In the genomic region with DNA sequence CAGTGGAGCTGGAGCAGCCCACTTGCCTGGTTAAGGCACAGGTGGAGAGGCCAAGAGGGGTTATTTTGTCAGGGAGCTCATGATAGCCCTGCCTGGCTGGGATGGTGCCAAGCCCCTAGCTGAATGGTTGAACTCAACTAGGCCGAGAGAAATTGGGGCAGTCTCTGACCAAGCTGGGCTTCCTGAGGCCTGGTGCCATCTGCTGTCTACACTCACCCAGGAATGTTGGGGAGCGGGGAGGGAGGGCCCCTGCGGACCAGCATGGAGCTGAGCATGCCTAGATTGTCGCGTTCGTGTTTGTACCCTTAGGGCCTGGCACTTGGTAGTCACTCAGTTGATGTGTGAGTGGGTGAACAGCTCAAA, we compare ENCODE assay signal across 9 cellular contexts. TPM values are rescaled to one million over a fixed set of nuclear protein-coding genes. Genes with fewer than 3 reads are reported as not detected.
DNase-seq lines count a peak whose midpoint lies in the region; ATAC-seq and TF ChIP-seq lines count a peak whose summit lies in the region.
"Had no signal": no experiment of that assay in that cellular context is flagged by ENCODE, and none has a peak within 500 bp of the region (broad histone marks: within the 10 kb centered on the region; RNA-seq: fewer than 3 reads in every experiment).

No MANE protein-coding gene starts in this region.

- dilution Hi-C loops in IMR-90 (cut with HindIII; ENCODE audit: low sequenced_read_pairs, unreplicated experiment) = no loop called here

- H3K4me2 ChIP-seq in IMR-90 (ENCODE audit: low read depth, low read length) = peak overlapping the region; percentile 90

- H3K23ac ChIP-seq in IMR-90 (ENCODE audit: low read depth, low read length) = peak overlapping the region; percentile 85; the same call in 1 of the 2 replicates

- H3K36me3 ChIP-seq in IMR-90 (ENCODE audit: control insufficient read depth, insufficient read depth, low read length) = peaks cover 21% of the 10 kb centered on the region

- no peak overlapping the region for H2BK20ac ChIP-seq in IMR-90 (ENCODE audit: low read depth, low read length)

- H3K14ac ChIP-seq in IMR-90 (replicated peaks; ENCODE audit: low read depth, low read length) = no peak overlapping the region

- peak overlapping the region; percentile 15 for H3K27ac ChIP-seq in IMR-90 (ENCODE audit: insufficient read depth, low read length)
- H3K27ac ChIP-seq in caudate nucleus (ENCODE audit: low read depth, low read length) = no peak overlapping the region

- peaks cover 33% of the 10 kb centered on the region for H4K20me1 ChIP-seq in IMR-90 (ENCODE audit: insufficient read depth, low read length)

- no TSS peak for BruUV-seq in IMR-90 (replicated peaks; lab: Mats Ljungman, UMichigan)

- peak overlapping the region; percentile 5 for H2AFZ ChIP-seq in IMR-90 (replicated peaks; ENCODE audit: low read length, poor library complexity)

- peak overlapping the region; percentile 4; the same call in 1 of the 2 replicates for H3K4ac ChIP-seq in IMR-90 (ENCODE audit: low read depth, low read length)

- peaks cover 10% of the 10 kb centered on the region; the same call in 1 of the 2 replicates for H3K9me1 ChIP-seq in IMR-90 (ENCODE audit: insufficient read depth, low read length)

- no peak overlapping the region for H4K5ac ChIP-seq in IMR-90 (ENCODE audit: low read depth, low read length)

- H4K8ac ChIP-seq in IMR-90 (ENCODE audit: low read depth in 2 of 2, low read length in 2 of 2) = no peak overlapping the region

- CTCF ChIA-PET in IMR-90 (lab: Yijun Ruan, JAX) = no interaction called here

- H3K56ac ChIP-seq in IMR-90 (ENCODE audit: extremely low read depth, insufficient read depth, low read length) = no peak overlapping the region; the same call in 1 of the 2 replicates

- no peak for ATAC-seq in IMR-90 (ENCODE audit: low read depth)
- ATAC-seq in activated CD4-positive, CD25-positive, alpha-beta regulatory T cell treated with anti-CD3 and anti-CD28 coated beads, Interleukin-2, amount 50 U/mL, for 24 hours = no peak

- DNase-seq in AG08395 (ENCODE audit: low spot score) (peak; percentile 36), IMR-90 (peak; percentile 10), cerebellum (ENCODE audit: low spot score) (peak; percentile 62), D341Med (ENCODE audit: low spot score) (no peak), caudate nucleus (lab: John Stamatoyannopoulos, UW) (no peak), medulla oblongata (ENCODE audit: extremely low spot score) (no peak)

- TF ChIP-seq CTCF in IMR-90 (conservative IDR thresholded peaks at IDR 0.05; ENCODE audit: low read depth, low read length) = no peak

- 14% methylated on average over 1 of the region's 6 CpGs; no CpG with 5 or more reads in 1 of the 2 experiments for WGBS in IMR-90 (ENCODE audit: extremely low coverage in 2 of 2, insufficient read length in 1 of 2), 2 experiments

- H3K18ac ChIP-seq in IMR-90 (ENCODE audit: low read depth, low read length) = no peak overlapping the region

- H3K9ac ChIP-seq in IMR-90 (ENCODE audit: low read depth, low read length) = peak overlapping the region; percentile 58

- H2BK5ac ChIP-seq in IMR-90 (ENCODE audit: low read depth, low read length, poor library complexity, severe bottlenecking) = no peak overlapping the region

- peak; percentile 10; the same call in 1 of the 2 replicates for TF ChIP-seq RAD21 in IMR-90 (IDR thresholded peaks at IDR 0.05; ENCODE audit: low read length)

- intact Hi-C loops in IMR-90 (cut with micrococcal nuclease) = loop anchor here (5.0 kb wide), 1 partner anchor 60 kb away; the partner anchor contains the start of genes ARPC4 and TADA3

- H2AK9ac ChIP-seq in IMR-90 (replicated peaks; ENCODE audit: low read depth, low read length, poor library complexity) = peak overlapping the region; percentile 92

- H3K4me1 ChIP-seq in IMR-90 (ENCODE audit: control insufficient read depth, insufficient read depth, low read length) (peaks cover 8% of the 10 kb centered on the region; the same call in 1 of the 2 replicates), mononuclear cell (ENCODE audit: insufficient read depth, low read length) (peaks cover 42% of the 10 kb centered on the region)

- peaks cover 17 to 48% of the 10 kb centered on the region in 2 experiments for H3K79me1 ChIP-seq in IMR-90 (ENCODE audit: low read depth in 1 of 2, low read length in 2 of 2)

- no peak overlapping the region for H2BK120ac ChIP-seq in IMR-90 (ENCODE audit: low read depth, low read length)

- TF ChIP-seq POLR2A in IMR-90 (IDR thresholded peaks at IDR 0.05; ENCODE audit: low read depth, low read length) = no peak

- H3K27me3 ChIP-seq in IMR-90 (ENCODE audit: control insufficient read depth, insufficient read depth, low read length) = no peaks in the 10 kb centered on the region
- no peaks in the 10 kb centered on the region for H3K27me3 ChIP-seq in mononuclear cell (ENCODE audit: insufficient read depth, low read length)
- H3K27me3 ChIP-seq: adrenal gland had no signal

- H3K4me3 ChIP-seq in IMR-90 (ENCODE audit: insufficient read depth, low read depth, low read length) (peak overlapping the region; percentile 94), mononuclear cell (ENCODE audit: low read length) (peak overlapping the region; percentile 83)

- POLR2A ChIA-PET in IMR-90 (lab: Charles Lee; ENCODE audit: unreplicated experiment) = interaction anchor here (1.1 kb wide), 1 partner anchor 16 kb away, joined by 5 read pairs; the partner anchor contains the start of gene OGG1

- no peak overlapping the region for H2BK15ac ChIP-seq in IMR-90 (ENCODE audit: low read depth, low read length)

- in situ Hi-C loops in IMR-90 (cut with MboI; ENCODE audit: low sequenced_read_pairs) = no loop called here

- 0 out of 2 replicates have a peak overlapping the region, but pooled peaks have one; percentile 14 for H2AK5ac ChIP-seq in IMR-90 (ENCODE audit: low read depth, low read length)

- H3K9me3 ChIP-seq in IMR-90 (ENCODE audit: control insufficient read depth, insufficient read depth, low read length) (no peaks in the 10 kb centered on the region), mononuclear cell (ENCODE audit: low read depth, low read length) (no peaks in the 10 kb centered on the region)
- H3K9me3 ChIP-seq: adrenal gland had no signal

- no peak overlapping the region for H4K91ac ChIP-seq in IMR-90 (ENCODE audit: insufficient read depth, low read depth, low read length)

TF ChIP-seq in IMR-90, 13 proteins besides CTCF, POLR2A, EP300 and RAD21:
- TF ChIP-seq FOS (IDR thresholded peaks at IDR 0.05; ENCODE audit: low read depth, low read length) (no peak), MAZ (IDR thresholded peaks at IDR 0.05; ENCODE audit: borderline replicate concordance, low read depth, low read length) (peak; percentile 13; the same call in 1 of the 2 replicates), SMC3 (IDR thresholded peaks at IDR 0.05; ENCODE audit: low read depth, low read length) (peak; percentile 18; the same call in 1 of the 2 replicates), ELK1 (IDR thresholded peaks at IDR 0.05; ENCODE audit: borderline replicate concordance, low read depth, low read length) (no peak)
TF ChIP-seq in IMR-90: peak in this region for 2.

RNA-seq across cellular contexts. Expression of gene BRPF1, which starts 1.2 kb away (rescaled TPM):
- 15.6 and 16.4 TPM in 2 replicates for total RNA-seq in IMR-90 (2012; rRNA removed)
- polyA plus RNA-seq in IMR-90 (2012; rRNA removed) = 13.6 and 15.1 TPM in 2 replicates
- 7.4 and 8.8 TPM in 2 replicates for polyA plus RNA-seq in IMR-90 (2012; cell fraction: cytosol; rRNA removed)
- polyA plus RNA-seq in IMR-90 (2012; cell fraction: nucleus; rRNA removed; ENCODE audit: low replicate concordance) = 24.9 and 42.4 TPM in 2 replicates
- 15.0 TPM for total RNA-seq in cerebellum
- 40.9 TPM for total RNA-seq in mononuclear cell

RNA-seq across cellular contexts. Expression of gene OGG1, which starts 17.0 kb away (rescaled TPM):
- total RNA-seq in IMR-90 (2012; rRNA removed) = 14.9 and 15.8 TPM in 2 replicates
- polyA plus RNA-seq in IMR-90 (2012; rRNA removed) = 25.6 and 28.2 TPM in 2 replicates
- polyA plus RNA-seq in IMR-90 (2012; cell fraction: cytosol; rRNA removed) = 24.6 and 29.1 TPM in 2 replicates
- polyA plus RNA-seq in IMR-90 (2012; cell fraction: nucleus; rRNA removed; ENCODE audit: low replicate concordance) = 30.2 and 34.3 TPM in 2 replicates
- total RNA-seq in cerebellum = 62.0 TPM
- total RNA-seq in mononuclear cell = 7.8 TPM

RNA-seq across cellular contexts. Expression of gene CPNE9, which starts 29.1 kb away (rescaled TPM):
- total RNA-seq in IMR-90 (2012; rRNA removed) (not detected in 2 replicates), cerebellum (4.4 TPM), mononuclear cell (not detected)
- polyA plus RNA-seq in IMR-90 (2012; rRNA removed) = not detected in 2 replicates
- 0.04 TPM in 1 of 2 replicates, not detected in the other for polyA plus RNA-seq in IMR-90 (2012; cell fraction: cytosol; rRNA removed)
- 0.05 and 0.12 TPM in 2 replicates for polyA plus RNA-seq in IMR-90 (2012; cell fraction: nucleus; rRNA removed; ENCODE audit: low replicate concordance)

RNA-seq across cellular contexts. Expression of gene CAMK1, which starts 37.0 kb away (rescaled TPM):
- total RNA-seq in IMR-90 (2012; rRNA removed) (28.9 and 33.3 TPM in 2 replicates), cerebellum (12.2 TPM), mononuclear cell (24.7 TPM)
- polyA plus RNA-seq in IMR-90 (2012; rRNA removed) = 36.4 and 41.2 TPM in 2 replicates
- polyA plus RNA-seq in IMR-90 (2012; cell fraction: cytosol; rRNA removed) = 41.3 and 45.9 TPM in 2 replicates
- 22.2 and 41.7 TPM in 2 replicates for polyA plus RNA-seq in IMR-90 (2012; cell fraction: nucleus; rRNA removed; ENCODE audit: low replicate concordance)

RNA-seq across cellular contexts. Expression of gene TADA3, which starts 59.5 kb away (rescaled TPM):
- total RNA-seq in IMR-90 (2012; rRNA removed) (69.7 and 83.0 TPM in 2 replicates), cerebellum (21.4 TPM), mononuclear cell (28.8 TPM)
- 68.0 and 69.7 TPM in 2 replicates for polyA plus RNA-seq in IMR-90 (2012; rRNA removed)
- 67.8 and 79.3 TPM in 2 replicates for polyA plus RNA-seq in IMR-90 (2012; cell fraction: cytosol; rRNA removed)
- 37.7 and 38.4 TPM in 2 replicates for polyA plus RNA-seq in IMR-90 (2012; cell fraction: nucleus; rRNA removed; ENCODE audit: low replicate concordance)

Comparison
In these comparisons a context has a peak if more than half of its experiments do, and no peak if none do; other contexts are left out.
1. DNase-seq: peak in AG08395 (single experiment), IMR-90 (single experiment) and cerebellum (single experiment); none in D341Med (single experiment), caudate nucleus (0 of 61) and medulla oblongata (single experiment).